14 cellular contexts compared by ENCODE assay signal in the genomic region with DNA sequence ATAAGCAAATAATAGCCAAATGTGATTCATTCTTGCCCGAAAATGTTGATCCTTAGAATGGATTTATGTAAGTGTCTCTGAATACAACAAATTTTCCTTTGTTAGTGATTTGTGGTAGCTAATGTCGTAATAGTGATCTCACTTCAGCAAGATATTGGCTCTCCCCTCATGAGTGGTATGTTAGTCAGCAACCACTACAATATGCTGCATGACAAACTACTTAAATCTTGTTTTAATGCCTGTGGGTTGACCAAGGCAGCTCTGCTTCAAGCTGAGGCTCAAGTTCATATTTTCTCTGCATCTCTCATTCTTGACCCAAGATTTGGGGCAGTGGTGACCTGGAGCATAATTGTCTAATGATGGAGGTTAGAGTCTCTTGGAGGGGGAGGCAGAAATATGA. TPM values are rescaled to one million over a fixed set of nuclear protein-coding genes. Genes with fewer than 3 reads are reported as not detected.
A peak's percentile ranks its signal among the peaks of the same experiment; 100 is the strongest.
DNase-seq lines count a peak whose midpoint lies in the region; ATAC-seq lines count a peak whose summit lies in the region.
"Had no signal": no experiment of that assay in that cellular context is flagged by ENCODE, and none has a peak within 500 bp of the region (broad histone marks: within the 10 kb centered on the region; RNA-seq: fewer than 3 reads in every experiment).

No MANE protein-coding gene starts in this region.

- no peak overlapping the region for H3K4me3 ChIP-seq in SJSA1

- ATAC-seq in activated T-cell treated with anti-CD3 and anti-CD28 coated beads, Interleukin-2, amount 50 U/mL, for 72 hours (replicated peaks in 1 of 2) = peak; percentile 72 to 90
- peak; percentile 74 for ATAC-seq in stimulated activated effector memory CD8-positive, alpha-beta T cell treated with anti-CD3 and anti-CD28 coated beads, Interleukin-12 subunit alpha, Interleukin-12 subunit beta, amount 100 ng/mL, for 72 hours
- ATAC-seq: activated CD8-positive, alpha-beta T cell treated with anti-CD3 and anti-CD28 coated beads for 36 hours had no signal

- DNase-seq in activated T-cell treated with anti-CD3 and anti-CD28 coated beads, Interleukin-2, amount 50 U/mL, for 72 hours = no peak
- DNase-seq in activated T-cell treated with anti-CD3 and anti-CD28 coated beads, Interleukin-2, amount 50 U/mL, for 24 hours = no peak
- DNase-seq in SJSA1 (ENCODE audit: low read depth in 1 of 2, low spot score in 2 of 2) (peak; percentile 50 to 85), fibroblast of peridontal ligament (ENCODE audit: extremely low read depth) (peak; percentile 100), SHP77 (lab: John Stamatoyannopoulos, UW) (no peak), NCI-H1417 (lab: John Stamatoyannopoulos, UW) (no peak), ureter (ENCODE audit: low spot score) (no peak)
- DNase-seq in stimulated activated effector memory CD8-positive, alpha-beta T cell treated with anti-CD3 and anti-CD28 coated beads, Interleukin-12 subunit alpha, Interleukin-12 subunit beta, amount 100 ng/mL, for 72 hours (ENCODE audit: low spot score in 2 of 2) = no peak
- DNase-seq: activated CD8-positive, alpha-beta T cell treated with anti-CD3 and anti-CD28 coated beads for 36 hours; activated naive CD4-positive, alpha-beta T cell treated with anti-CD3 and anti-CD28 coated beads for 36 hours; DND-41; NCI-H1694 had no signal

- no peaks in the 10 kb centered on the region for H3K36me3 ChIP-seq in SJSA1

- H3K9me3 ChIP-seq in SJSA1 (replicated peaks) = no peaks in the 10 kb centered on the region

- H3K27me3 ChIP-seq in SJSA1 (replicated peaks) = no peaks in the 10 kb centered on the region

- H3K27me3 Mint-ChIP-seq in activated T-cell treated with anti-CD3 and anti-CD28 coated beads, Interleukin-2, amount 50 U/mL, for 72 hours (ENCODE audit: low read depth) = no peaks in the 10 kb centered on the region
- no peaks in the 10 kb centered on the region for H3K27me3 Mint-ChIP-seq in activated T-cell treated with anti-CD3 and anti-CD28 coated beads, Interleukin-2, amount 50 U/mL, for 24 hours
- H3K27me3 Mint-ChIP-seq: activated CD8-positive, alpha-beta T cell treated with anti-CD3 and anti-CD28 coated beads for 36 hours had no signal

- peak overlapping the region; percentile 54 for H3K27ac ChIP-seq in SJSA1

- H3K4me1 ChIP-seq in SJSA1 (replicated peaks) = peaks cover 43% of the 10 kb centered on the region

- no peaks in the 10 kb centered on the region for H3K36me3 Mint-ChIP-seq in activated T-cell treated with anti-CD3 and anti-CD28 coated beads, Interleukin-2, amount 50 U/mL, for 72 hours (ENCODE audit: insufficient read depth in 2 of 2)
- no peaks in the 10 kb centered on the region for H3K36me3 Mint-ChIP-seq in activated T-cell treated with anti-CD3 and anti-CD28 coated beads, Interleukin-2, amount 50 U/mL, for 24 hours (ENCODE audit: low read depth)
- no peaks in the 10 kb centered on the region for H3K36me3 Mint-ChIP-seq in stimulated activated effector memory CD8-positive, alpha-beta T cell treated with anti-CD3 and anti-CD28 coated beads, Interleukin-12 subunit alpha, Interleukin-12 subunit beta, amount 100 ng/mL, for 72 hours

- H3K4me3 Mint-ChIP-seq in activated T-cell treated with anti-CD3 and anti-CD28 coated beads, Interleukin-2, amount 50 U/mL, for 72 hours = no peak overlapping the region
- H3K4me3 Mint-ChIP-seq in activated T-cell treated with anti-CD3 and anti-CD28 coated beads, Interleukin-2, amount 50 U/mL, for 24 hours = no peak overlapping the region
- H3K4me3 Mint-ChIP-seq in stimulated activated effector memory CD8-positive, alpha-beta T cell treated with anti-CD3 and anti-CD28 coated beads, Interleukin-12 subunit alpha, Interleukin-12 subunit beta, amount 100 ng/mL, for 72 hours = no peak overlapping the region
- H3K4me3 Mint-ChIP-seq: activated CD8-positive, alpha-beta T cell treated with anti-CD3 and anti-CD28 coated beads for 36 hours; activated naive CD4-positive, alpha-beta T cell treated with anti-CD3 and anti-CD28 coated beads for 36 hours had no signal

- H3K9me3 Mint-ChIP-seq in activated T-cell treated with anti-CD3 and anti-CD28 coated beads, Interleukin-2, amount 50 U/mL, for 72 hours = no peaks in the 10 kb centered on the region
- no peaks in the 10 kb centered on the region for H3K9me3 Mint-ChIP-seq in activated T-cell treated with anti-CD3 and anti-CD28 coated beads, Interleukin-2, amount 50 U/mL, for 24 hours
- H3K9me3 Mint-ChIP-seq in stimulated activated effector memory CD8-positive, alpha-beta T cell treated with anti-CD3 and anti-CD28 coated beads, Interleukin-12 subunit alpha, Interleukin-12 subunit beta, amount 100 ng/mL, for 72 hours = no peaks in the 10 kb centered on the region
- H3K9me3 Mint-ChIP-seq: activated CD8-positive, alpha-beta T cell treated with anti-CD3 and anti-CD28 coated beads for 36 hours; activated naive CD4-positive, alpha-beta T cell treated with anti-CD3 and anti-CD28 coated beads for 36 hours had no signal

- H3K4me1 Mint-ChIP-seq in activated T-cell treated with anti-CD3 and anti-CD28 coated beads, Interleukin-2, amount 50 U/mL, for 72 hours (ENCODE audit: low read depth) = no peaks in the 10 kb centered on the region
- peaks cover 5% of the 10 kb centered on the region for H3K4me1 Mint-ChIP-seq in activated T-cell treated with anti-CD3 and anti-CD28 coated beads, Interleukin-2, amount 50 U/mL, for 24 hours (ENCODE audit: low read depth)
- no peaks in the 10 kb centered on the region for H3K4me1 Mint-ChIP-seq in stimulated activated effector memory CD8-positive, alpha-beta T cell treated with anti-CD3 and anti-CD28 coated beads, Interleukin-12 subunit alpha, Interleukin-12 subunit beta, amount 100 ng/mL, for 72 hours

- no peak overlapping the region for H3K27ac Mint-ChIP-seq in activated T-cell treated with anti-CD3 and anti-CD28 coated beads, Interleukin-2, amount 50 U/mL, for 72 hours
- no peak overlapping the region for H3K27ac Mint-ChIP-seq in activated T-cell treated with anti-CD3 and anti-CD28 coated beads, Interleukin-2, amount 50 U/mL, for 24 hours
- H3K27ac Mint-ChIP-seq in stimulated activated effector memory CD8-positive, alpha-beta T cell treated with anti-CD3 and anti-CD28 coated beads, Interleukin-12 subunit alpha, Interleukin-12 subunit beta, amount 100 ng/mL, for 72 hours = no peak overlapping the region
- H3K27ac Mint-ChIP-seq: activated CD8-positive, alpha-beta T cell treated with anti-CD3 and anti-CD28 coated beads for 36 hours; activated naive CD4-positive, alpha-beta T cell treated with anti-CD3 and anti-CD28 coated beads for 36 hours had no signal

RNA-seq across cellular contexts. Expression of a gene that starts 49.8 kb away (rescaled TPM):
- under 1 TPM in 1 of 2 donors, not detected in 1; 0.30 TPM for total RNA-seq in activated T-cell treated with anti-CD3 and anti-CD28 coated beads, Interleukin-2, amount 50 U/mL, for 72 hours
- 1.3 and 2.1 TPM in 2 replicates for total RNA-seq in SJSA1 (2014; rRNA removed; shearing (Covaris generic))
- 15.5 TPM for total RNA-seq in ureter
- total RNA-seq: A673; activated CD8-positive, alpha-beta T cell treated with anti-CD3 and anti-CD28 coated beads for 36 hours; activated naive CD4-positive, alpha-beta T cell treated with anti-CD3 and anti-CD28 coated beads for 36 hours; T-helper 1 cell treated with Interleukin-12 subunit alpha and Interleukin-12 subunit beta and Interleukin-4 antibody, amounts not matched to agents 30 ng/mL and 1 ng/mL, for 36 hours had no signal

Comparison
In these comparisons a context has a peak if more than half of its experiments do, and no peak if none do; other contexts are left out.
1. DNase-seq: peak in SJSA1 (2 of 2) and fibroblast of peridontal ligament (single experiment); none in activated T-cell treated with anti-CD3 and anti-CD28 coated beads, Interleukin-2, amount 50 U/mL, for 72 hours (0 of 2), activated T-cell treated with anti-CD3 and anti-CD28 coated beads, Interleukin-2, amount 50 U/mL, for 24 hours (single experiment), stimulated activated effector memory CD8-positive, alpha-beta T cell treated with anti-CD3 and anti-CD28 coated beads, Interleukin-12 subunit alpha, Interleukin-12 subunit beta, amount 100 ng/mL, for 72 hours (0 of 2), SHP77 (0 of 2), NCI-H1417 (0 of 3) and ureter (single experiment).